2 cellular contexts compared by ENCODE assay signal in genomic region chr10:77177161-77177560, GRCh38.
TF ChIP-seq lines count a peak whose summit lies in the region.

No MANE protein-coding gene starts in this region.

TF ChIP-seq in IMR-90, 13 proteins besides CTCF, POLR2A, EP300 and RAD21:
- TF ChIP-seq BHLHE40 (IDR thresholded peaks at IDR 0.05; ENCODE audit: low read depth, low read length) (no peak), RFX5 (IDR thresholded peaks at IDR 0.05; ENCODE audit: low read depth, low read length) (no peak), NFE2L2 (IDR thresholded peaks at IDR 0.05; ENCODE audit: low read depth, low read length) (no peak), SMC3 (IDR thresholded peaks at IDR 0.05; ENCODE audit: low read depth, low read length) (no peak), MAZ (IDR thresholded peaks at IDR 0.05; ENCODE audit: borderline replicate concordance, low read depth, low read length) (no peak), CHD1 (IDR thresholded peaks at IDR 0.05; ENCODE audit: low read depth, low read length) (no peak), USF2 (IDR thresholded peaks at IDR 0.05; ENCODE audit: low read depth, low read length) (no peak), RCOR1 (IDR thresholded peaks at IDR 0.05; ENCODE audit: insufficient replicate concordance, low read length) (no peak), MAFK (IDR thresholded peaks at IDR 0.05; ENCODE audit: low read depth, low read length) (no peak), FOS (IDR thresholded peaks at IDR 0.05; ENCODE audit: low read depth, low read length) (no peak)

TF ChIP-seq in K562, 482 proteins besides CTCF, POLR2A, EP300 and RAD21:
- TF ChIP-seq CREBBP (IDR thresholded peaks at IDR 0.05; ENCODE audit: low read depth, low read length) = no peak
- peak; percentile 89 for TF ChIP-seq ZNF512 (tag; IDR thresholded peaks at IDR 0.05)
- TF ChIP-seq THRB (CRISPR knock-in tag; conservative IDR thresholded peaks at IDR 0.05) = peak; percentile 91
- peak; percentile 75; the same call in 1 of the 2 replicates for TF ChIP-seq OTX1 (CRISPR knock-in tag; IDR thresholded peaks at IDR 0.05)
- TF ChIP-seq ZBTB26 (CRISPR knock-in tag; IDR thresholded peaks at IDR 0.05) = peak; percentile 42; the same call in 1 of the 2 replicates
